Comparison of ENCODE assay signal across 35 cellular contexts in genomic region chr6:95404777-95405176, GRCh38.
"Had no signal": no experiment of that assay in that cellular context is flagged by ENCODE, and none has a peak within 500 bp of the region (broad histone marks: within the 10 kb centered on the region; RNA-seq: fewer than 3 reads in every experiment).

No MANE protein-coding gene starts in this region.

- DNase-seq: Karpas-422, Kasumi-1, MG63, MV-4-11, NCI-H1048, NCI-H1092, NCI-H1092 treated with DMSO at 0.1 percent for 48 hours, NCI-H1105, NCI-H1105 treated with DMSO at 0.1 percent for 48 hours, NCI-H1417, NCI-H1417 treated with DMSO at 0.1 percent for 48 hours, NCI-H1436, NCI-H1436 treated with DMSO at 0.1 percent for 48 hours, NCI-H146, NCI-H1694, NCI-H1694 treated with DMSO at 0.1 percent for 48 hours, NCI-H187, NCI-H187 treated with DMSO at 0.1 percent for 48 hours, NCI-H1930, NCI-H2029, NCI-H2029 treated with DMSO at 0.1 percent for 48 hours, NCI-H2081, NCI-H2081 treated with DMSO at 0.1 percent for 48 hours, NCI-H2107, NCI-H2171, NCI-H2227 treated with DMSO at 0.1 percent for 48 hours, NCI-H226, NCI-H345, NCI-H446, NCI-H446 treated with DMSO at 0.1 percent for 48 hours, NCI-H510A, NCI-H510A treated with DMSO at 0.1 percent for 48 hours, NCI-H524, NCI-H524 treated with DMSO at 0.1 percent for 48 hours, NCI-H526 had no signal

- H3K9me3 ChIP-seq: MG63 had no signal

- H3K4me3 ChIP-seq: MG63 had no signal

- H3K27me3 ChIP-seq: MG63 had no signal

- H3K36me3 ChIP-seq: MG63 had no signal
